In genomic region chr7:6160191-6160623, GRCh38 we compare ENCODE assay signal across 8 cellular contexts. TPM values are rescaled to one million over a fixed set of nuclear protein-coding genes. Genes with fewer than 3 reads are reported as not detected.
DNase-seq lines count a peak whose midpoint lies in the region; ATAC-seq, FAIRE-seq and TF ChIP-seq lines count a peak whose summit lies in the region.

No MANE protein-coding gene starts in this region.

- H3K4me3 ChIP-seq in AG10803 (ENCODE audit: low read length) (no peak overlapping the region), GM12878 (no peak overlapping the region), small intestine (ENCODE audit: low read depth in 1 of 2, low read length in 2 of 2) (no peak overlapping the region)

- H3K4me1 ChIP-seq in GM12878 (ENCODE audit: control insufficient read depth, insufficient read depth, low read length): peaks cover 13% of the 10 kb centered on the region
- H3K4me1 ChIP-seq in small intestine (ENCODE audit: control insufficient read depth in 2 of 2, insufficient read depth in 1 of 2, low read depth in 1 of 2, low read length in 1 of 2): peaks cover 0 to 8% of the 10 kb centered on the region in 2 donors

- no peaks in the 10 kb centered on the region for H4K20me1 ChIP-seq in GM12878 (ENCODE audit: control insufficient read depth, insufficient read depth)

- H3K79me2 ChIP-seq in GM12878 (ENCODE audit: control insufficient read depth, insufficient read depth, low read length): no peaks in the 10 kb centered on the region

- POLR2A ChIA-PET in GM12878 (lab: Charles Lee): interaction anchor here (0.5 kb wide), 1 partner anchor 33 kb away, joined by 3 read pairs; no protein-coding TSS in a partner anchor

- H2AFZ ChIP-seq in GM12878 (ENCODE audit: control insufficient read depth, low read depth, low read length): no peak overlapping the region

- H3K4me2 ChIP-seq in GM12878 (ENCODE audit: control insufficient read depth, insufficient read depth): no peak overlapping the region

- no peak for TF ChIP-seq EP300 in GM12878 (IDR thresholded peaks at IDR 0.05; ENCODE audit: borderline replicate concordance in 1 of 2, control insufficient read depth in 1 of 2, low read depth in 2 of 2, low read length in 2 of 2)

- H3K36me3 ChIP-seq in GM12878 (ENCODE audit: control insufficient read depth in 2 of 2, insufficient read depth in 2 of 2, low read length in 1 of 2): peaks cover 3 to 24% of the 10 kb centered on the region in 2 experiments
- H3K36me3 ChIP-seq in small intestine (ENCODE audit: control insufficient read depth in 2 of 2, insufficient read depth in 2 of 2, low read length in 2 of 2): peaks cover 12 to 26% of the 10 kb centered on the region in 2 donors

- DNase-seq in AG10803 (ENCODE audit: low read depth) (peak; percentile 86), HT1080 (ENCODE audit: low read depth) (peak; percentile 49), GM12878 (ENCODE audit: low read depth, low spot score) (no peak), iPS DF 19.7 (ENCODE audit: low read depth, low spot score) (peak; percentile 12), small intestine (peak; percentile 28)
- DNase-seq in NK-92 treated with Interleukin-12 subunit alpha and Interleukin-12 subunit beta, amount 100 ng/mL, for 24 hours (lab: John Stamatoyannopoulos, UW): no peak

- intact Hi-C loops in GM12878 (cut with micrococcal nuclease; ENCODE audit: unreplicated experiment): loop anchor here (1.0 kb wide), 1 partner anchor 163 kb away; no protein-coding TSS in a partner anchor

- no peaks in the 10 kb centered on the region for H3K27me3 ChIP-seq in GM12878 (replicated peaks in 1 of 2; ENCODE audit: control insufficient read depth in 2 of 2, insufficient read depth in 2 of 2, low read length in 1 of 2)
- no peaks in the 10 kb centered on the region for H3K27me3 ChIP-seq in small intestine (ENCODE audit: control insufficient read depth in 2 of 2, insufficient read depth in 2 of 2, low read length in 2 of 2)

- ATAC-seq in GM12878 (peak; percentile 16; the same call in 1 of the 3 replicates), HG03378 (IDR thresholded peaks at IDR 0.05; ENCODE audit: unreplicated experiment) (no peak), GM21367 (IDR thresholded peaks at IDR 0.05; ENCODE audit: unreplicated experiment) (no peak)

- no peak for TF ChIP-seq POLR2A in GM12878 (IDR thresholded peaks at IDR 0.05; ENCODE audit: low read depth, low read length)

- RAD21 ChIA-PET in GM12878 (lab: Charles Lee; ENCODE audit: unreplicated experiment): interaction anchor here (1.1 to 2.0 kb wide), 2 partner anchors 111 to 161 kb away, joined by 3 to 7 read pairs; no protein-coding TSS in a partner anchor

- FAIRE-seq in GM12878 (lab: Jason Lieb, UNC) (no peak), small intestine (lab: Jason Lieb, UNC) (no peak)

- 98% methylated on average over 15 of the region's 15 CpGs for WGBS in GM12878 (ENCODE audit: insufficient coverage, insufficient replicate concordance, low lambda C conversion rate, missing lambda C conversion rate)
- 61 to 81% (median 70%) methylated on average over 15 of the region's 15 CpGs for WGBS in small intestine, 3 donors

- TF ChIP-seq CTCF in AG10803 (conservative IDR thresholded peaks at IDR 0.05; ENCODE audit: low read length) (peak; percentile 79), GM12878 (IDR thresholded peaks at IDR 0.05 in 2 of 3, conservative IDR thresholded peaks at IDR 0.05 in 1 of 3; ENCODE audit: control insufficient read depth in 2 of 3, extremely low read depth in 1 of 3, insufficient read depth in 1 of 3, low read depth in 3 of 3, low read length in 3 of 3) (peak in 1 of 3 experiments; percentile 16; a peak in 1 of 6 replicates)

- CTCF ChIA-PET in GM12878 (lab: Yijun Ruan, JAX): interaction anchor here (0.6 to 1.5 kb wide), 10 partner anchors 9 to 163 kb away, joined by 3 to 6 read pairs (median 4); no protein-coding TSS in a partner anchor

- no peak overlapping the region for H3K9ac ChIP-seq in GM12878 (ENCODE audit: control insufficient read depth, insufficient read depth, low read length)

- H3K9me3 ChIP-seq in GM12878 (replicated peaks; ENCODE audit: control insufficient read depth, insufficient read depth, low read length) (no peaks in the 10 kb centered on the region), small intestine (ENCODE audit: control insufficient read depth, low read depth) (no peaks in the 10 kb centered on the region)

- in situ Hi-C loops in GM12878 (cut with MboI): no loop called here

- no peak overlapping the region for H3K27ac ChIP-seq in GM12878 (ENCODE audit: control insufficient read depth, insufficient read depth)
- H3K27ac ChIP-seq in small intestine (ENCODE audit: low read depth in 1 of 2, low read length in 1 of 2): peak overlapping the region in 1 of 2 donors; percentile 39

- no peak for TF ChIP-seq RAD21 in GM12878 (IDR thresholded peaks at IDR 0.05; ENCODE audit: insufficient read depth, low read depth, low read length)

- SMC1A ChIA-PET in GM12878 (lab: Charles Lee; ENCODE audit: uncharacterized antibody, unreplicated experiment): interaction anchor here (0.8 to 1.2 kb wide), 5 partner anchors 9 to 161 kb away, joined by 3 to 4 read pairs (median 3); no protein-coding TSS in a partner anchor

- BruUV-seq in GM12878 (replicated peaks; lab: Mats Ljungman, UMichigan): no TSS peak

TF ChIP-seq in GM12878, 131 proteins besides CTCF, POLR2A, EP300 and RAD21:
- TF ChIP-seq IKZF2 (IDR thresholded peaks at IDR 0.05) (no peak), NFXL1 (IDR thresholded peaks at IDR 0.05; ENCODE audit: borderline replicate concordance) (no peak), ZBED1 (IDR thresholded peaks at IDR 0.05; ENCODE audit: borderline replicate concordance) (0 out of 2 replicates have a peak, but pooled peaks have one; percentile 4)
TF ChIP-seq in GM12878: peak in this region for 1.

RNA-seq across cellular contexts. Expression of gene USP42, which starts 55.5 kb away (rescaled TPM):
- total RNA-seq in HT1080 (2014; rRNA removed; shearing (Covaris generic)): 3.9 TPM in 2 replicates
- polyA plus RNA-seq in HT1080 (2015; cell fraction: cytosol; rRNA removed): 5.2 and 6.2 TPM in 2 replicates
- 9.1 and 10.7 TPM in 2 replicates for polyA plus RNA-seq in HT1080 (2015; cell fraction: nucleus; rRNA removed)
- 15.1 and 16.4 TPM in 2 replicates for total RNA-seq in GM12878 (2013; cell fraction: nucleolus; rRNA removed)
- total RNA-seq in GM12878 (2014; rRNA removed) (4.0 and 4.1 TPM in 2 replicates), GM12878 (2014; rRNA removed; fragmentation: Illumina TruSeq; extraction: Trizol) (4.2 and 4.3 TPM in 2 replicates), GM12878 (2021) (9.2 and 9.9 TPM in 2 replicates)
- polyA plus RNA-seq in GM12878 (2011; ENCODE audit: low read depth): 3.4 TPM
- polyA plus RNA-seq in GM12878 (2011; rRNA removed) (4.9 and 5.5 TPM in 2 replicates), GM12878 (2014; fragmentation: Illumina TruSeq; extraction: Trizol) (7.9 TPM in 2 replicates), GM12878 (2014; fragmentation: Nextera tagmentation; extraction: Ambion mirVana) (1 to 10 TPM; 1.9 to 2.2 TPM), GM12878 (2014; rRNA removed) (5.3 and 5.8 TPM in 2 replicates), GM12878 (2016; fragmentation: Nextera tagmentation; extraction: Ambion mirVana) (1 to 10 TPM; 5.9 to 6.2 TPM), small intestine (1 to 10 TPM; 4.4 to 7.0 (median 6.5) TPM)
- polyA plus RNA-seq in GM12878 (2011; cell fraction: cytosol; rRNA removed): 3.9 and 4.4 TPM in 2 replicates
- 8.2 and 10.9 TPM in 2 replicates for polyA plus RNA-seq in GM12878 (2011; cell fraction: nucleus; rRNA removed)
- 4.6 and 6.0 TPM in 2 replicates for polyA plus RNA-seq in GM12878 (2012)
- polyA minus RNA-seq in GM12878 (2011; rRNA and poly(A)+ RNA removed): 4.3 and 5.2 TPM in 2 replicates
- 3.3 and 3.7 TPM in 2 replicates for polyA minus RNA-seq in GM12878 (2011; cell fraction: cytosol; rRNA and poly(A)+ RNA removed)
- 3.7 and 6.7 TPM in 2 replicates for polyA minus RNA-seq in GM12878 (2011; cell fraction: nucleus; rRNA and poly(A)+ RNA removed)

Comparison
In these comparisons a context has a peak if more than half of its experiments do, and no peak if none do; other contexts are left out.
1. DNase-seq: peak in AG10803 (single experiment), HT1080 (single experiment), iPS DF 19.7 (single experiment) and small intestine (single experiment); none in GM12878 (single experiment) and NK-92 treated with Interleukin-12 subunit alpha and Interleukin-12 subunit beta, amount 100 ng/mL, for 24 hours (single experiment).